ENCODE assay signal across 16 cellular contexts in the genomic region with DNA sequence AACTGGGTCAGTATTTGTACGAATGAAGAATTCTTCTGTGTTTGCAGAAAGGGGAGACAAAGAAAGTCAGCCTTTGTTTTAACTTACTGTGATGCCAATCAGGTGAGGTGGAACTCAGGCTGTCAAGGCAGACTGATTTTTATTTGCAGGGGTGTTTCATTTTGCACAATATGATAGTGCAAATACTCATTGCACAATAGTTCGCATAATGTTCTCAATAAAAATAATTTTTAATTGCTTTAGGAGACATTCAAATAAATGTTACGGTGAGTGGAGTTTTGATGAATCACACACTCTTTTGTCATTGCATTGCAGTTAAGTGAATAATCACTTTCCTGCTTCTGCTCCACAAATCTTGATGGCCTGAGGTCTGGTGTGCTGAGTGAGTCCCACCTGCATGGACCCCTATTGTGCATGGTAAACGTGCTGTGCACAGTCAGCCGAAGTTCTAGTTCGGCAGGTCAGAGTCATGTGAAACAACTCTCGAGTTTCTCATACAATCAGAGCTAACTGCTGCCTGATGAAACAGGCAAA.
DNase-seq lines count a peak whose midpoint lies in the region; ATAC-seq and TF ChIP-seq lines count a peak whose summit lies in the region.
"Had no signal": no experiment of that assay in that cellular context is flagged by ENCODE, and none has a peak within 500 bp of the region (broad histone marks: within the 10 kb centered on the region; RNA-seq: fewer than 3 reads in every experiment).

No MANE protein-coding gene starts in this region.

- peaks cover 4% of the 10 kb centered on the region for H3K36me3 Mint-ChIP-seq in Calu3 (ENCODE audit: insufficient read depth, unreplicated experiment)
- H3K36me3 Mint-ChIP-seq in chondrocyte (ENCODE audit: low read depth), result peaks cover 4% of the 10 kb centered on the region
- H3K36me3 Mint-ChIP-seq: activated naive CD8-positive, alpha-beta T cell treated with anti-CD3 and anti-CD28 coated beads, Interleukin-2, amount 10 ng/mL, durations not matched to agents 7 days and 5 days had no signal

- H3K27me3 Mint-ChIP-seq in Calu3 (ENCODE audit: unreplicated experiment) (no peaks in the 10 kb centered on the region), chondrocyte (ENCODE audit: low read depth) (no peaks in the 10 kb centered on the region)
- H3K27me3 Mint-ChIP-seq: activated naive CD8-positive, alpha-beta T cell treated with anti-CD3 and anti-CD28 coated beads, Interleukin-2, amount 10 ng/mL, durations not matched to agents 7 days and 5 days; central memory CD8-positive, alpha-beta T cell had no signal

- TF ChIP-seq CTCF in Calu3 (IDR thresholded peaks at IDR 0.05; ENCODE audit: unreplicated experiment) (no peak), chondrocyte (IDR thresholded peaks at IDR 0.05) (no peak)

- intact Hi-C loops in Calu3 (cut with micrococcal nuclease; ENCODE audit: unreplicated experiment), result no loop called here

- peaks cover 18% of the 10 kb centered on the region for H3K4me1 Mint-ChIP-seq in Calu3 (ENCODE audit: low read depth, unreplicated experiment)
- H3K4me1 Mint-ChIP-seq in chondrocyte (ENCODE audit: low read depth), result peaks cover 33% of the 10 kb centered on the region
- H3K4me1 Mint-ChIP-seq: activated naive CD8-positive, alpha-beta T cell treated with anti-CD3 and anti-CD28 coated beads, Interleukin-2, amount 10 ng/mL, durations not matched to agents 7 days and 5 days; central memory CD8-positive, alpha-beta T cell had no signal

- no TSS peak for BruUV-seq in Calu3 (replicated peaks; lab: Mats Ljungman, UMichigan)

- ATAC-seq in GM18873 (IDR thresholded peaks at IDR 0.05; ENCODE audit: low FRiP score, unreplicated experiment) (no peak), HG03378 (IDR thresholded peaks at IDR 0.05; ENCODE audit: unreplicated experiment) (no peak), HG02870 (IDR thresholded peaks at IDR 0.05; ENCODE audit: unreplicated experiment) (no peak)
- ATAC-seq: activated T-cell treated with anti-CD3 and anti-CD28 coated beads, Interleukin-2, amount 50 U/mL, for 4 hours had no signal

- CTCF ChIA-PET in Calu3 (lab: Charles Lee), result interaction anchor here (0.6 to 1.2 kb wide), 3 partner anchors 20 to 127 kb away, joined by 3 to 6 read pairs (median 5); no protein-coding TSS in a partner anchor

- H3K4me3 Mint-ChIP-seq in Calu3 (ENCODE audit: low read depth, unreplicated experiment) (peak overlapping the region; percentile 16), chondrocyte (ENCODE audit: unreplicated experiment) (no peak overlapping the region)
- H3K4me3 Mint-ChIP-seq: activated naive CD8-positive, alpha-beta T cell treated with anti-CD3 and anti-CD28 coated beads, Interleukin-2, amount 10 ng/mL, durations not matched to agents 7 days and 5 days; activated T-cell treated with anti-CD3 and anti-CD28 coated beads, Interleukin-2, amount 50 U/mL, for 4 hours; central memory CD8-positive, alpha-beta T cell had no signal

- no peak overlapping the region for H3K27ac Mint-ChIP-seq in Calu3 (ENCODE audit: unreplicated experiment)
- H3K27ac Mint-ChIP-seq in chondrocyte (ENCODE audit: unreplicated experiment), result peak overlapping the region; percentile 82
- H3K27ac Mint-ChIP-seq: activated naive CD8-positive, alpha-beta T cell treated with anti-CD3 and anti-CD28 coated beads, Interleukin-2, amount 10 ng/mL, durations not matched to agents 7 days and 5 days had no signal

- DNase-seq in Calu3 (no peak), M059J (ENCODE audit: low read depth) (peak; percentile 43), chondrocyte (ENCODE audit: low spot score) (no peak), left kidney (ENCODE audit: low read depth, low spot score) (peak; percentile 65)
- DNase-seq in NK-92 treated with Interleukin-12 subunit alpha and Interleukin-12 subunit beta, amount 100 ng/mL, for 24 hours (lab: John Stamatoyannopoulos, UW), result no peak
- DNase-seq: activated naive CD8-positive, alpha-beta T cell treated with anti-CD3 and anti-CD28 coated beads, Interleukin-2, amount 10 ng/mL, durations not matched to agents 7 days and 5 days; activated T-cell treated with anti-CD3 and anti-CD28 coated beads, Interleukin-2, amount 50 U/mL, for 4 hours; EL; midbrain; SHP77 treated with DMSO at 0.1 percent for 48 hours; stimulated activated CD4-positive, alpha-beta T cell treated with anti-CD3 and anti-CD28 coated beads, Interleukin-4, amount 100 ng/mL, for 24 hours; T1000 had no signal

- peaks cover 5% of the 10 kb centered on the region for H3K9me3 Mint-ChIP-seq in Calu3 (ENCODE audit: low read depth, unreplicated experiment)
- H3K9me3 Mint-ChIP-seq in chondrocyte (ENCODE audit: low read depth), result peaks cover 13% of the 10 kb centered on the region

Comparison
In these comparisons a context has a peak if more than half of its experiments do, and no peak if none do; other contexts are left out.
1. DNase-seq: peak in M059J (single experiment) and left kidney (single experiment); none in Calu3 (single experiment), chondrocyte (single experiment) and NK-92 treated with Interleukin-12 subunit alpha and Interleukin-12 subunit beta, amount 100 ng/mL, for 24 hours (single experiment).